Comparison of ENCODE assay signal across 15 cellular contexts in genomic region chr20:8357703-8358102, GRCh38.
DNase-seq lines count a peak whose midpoint lies in the region; ATAC-seq, FAIRE-seq and TF ChIP-seq lines count a peak whose summit lies in the region.
"Had no signal": no experiment of that assay in that cellular context is flagged by ENCODE, and none has a peak within 500 bp of the region (broad histone marks: within the 10 kb centered on the region; RNA-seq: fewer than 3 reads in every experiment).

No MANE protein-coding gene starts in this region.

- no peak for TF ChIP-seq EP300 in H1 (IDR thresholded peaks at IDR 0.05; ENCODE audit: borderline replicate concordance in 1 of 2, low read depth in 2 of 2, low read length in 2 of 2)
- TF ChIP-seq EP300 in suprapubic skin (IDR thresholded peaks at IDR 0.05): no peak

- H3K27me3 ChIP-seq in H1 (replicated peaks in 1 of 4; ENCODE audit: control insufficient read depth in 3 of 4, extremely low read depth in 1 of 4, insufficient read depth in 3 of 4, low read length in 3 of 4) (no peaks in the 10 kb centered on the region), mesendoderm (ENCODE audit: insufficient read depth, low read length, poor library complexity) (no peaks in the 10 kb centered on the region), suprapubic skin (no peaks in the 10 kb centered on the region)

- no peaks in the 10 kb centered on the region for H3K36me3 Mint-ChIP-seq in activated CD8-positive, alpha-beta T cell treated with anti-CD3 and anti-CD28 coated beads for 36 hours (ENCODE audit: low read depth)
- H3K36me3 Mint-ChIP-seq: CD8-positive, alpha-beta T cell had no signal

- H3K79me2 ChIP-seq in H1 (ENCODE audit: control insufficient read depth in 1 of 2, insufficient read depth in 2 of 2, low read length in 2 of 2) (no peaks in the 10 kb centered on the region), mesendoderm (ENCODE audit: control insufficient read depth, insufficient read depth, low read length) (no peaks in the 10 kb centered on the region)

- H4K8ac ChIP-seq in H1 (ENCODE audit: extremely low read depth, insufficient read depth, low read length): peak overlapping the region; percentile 84; the same call in 1 of the 2 replicates
- H4K8ac ChIP-seq in mesendoderm (ENCODE audit: low read depth, low read length): no peak overlapping the region

- H3K9me3 ChIP-seq in H1 (ENCODE audit: insufficient read depth in 2 of 2, low read depth in 1 of 2, low read length in 1 of 2) (no peaks in the 10 kb centered on the region), suprapubic skin (no peaks in the 10 kb centered on the region)

- DNase-seq in astrocyte of the spinal cord (ENCODE audit: low read depth, low spot score): peak; percentile 5
- DNase-seq in H1 (ENCODE audit: low read depth in 1 of 2, low spot score in 2 of 2): no peak
- DNase-seq in mesendoderm: no peak
- DNase-seq in suprapubic skin (ENCODE audit: low spot score in 2 of 2): no peak
- DNase-seq in caudate nucleus (lab: John Stamatoyannopoulos, UW): no peak
- no peak for DNase-seq in activated CD8-positive, alpha-beta T cell treated with anti-CD3 and anti-CD28 coated beads for 36 hours
- DNase-seq: CD8-positive, alpha-beta T cell; COR-L47; GF-D8; HCEC 1CT; HFFc6 had no signal

- TF ChIP-seq CTCF in astrocyte of the spinal cord (IDR thresholded peaks at IDR 0.05; ENCODE audit: low read depth, low read length): no peak
- TF ChIP-seq CTCF in H1 (IDR thresholded peaks at IDR 0.05; ENCODE audit: control extremely low read depth in 1 of 3, insufficient read depth in 1 of 3, low read depth in 1 of 3, low read length in 3 of 3): no peak
- no peak for TF ChIP-seq CTCF in suprapubic skin (IDR thresholded peaks at IDR 0.05)
- no peak for TF ChIP-seq CTCF in activated CD8-positive, alpha-beta T cell treated with anti-CD3 and anti-CD28 coated beads for 36 hours (IDR thresholded peaks at IDR 0.05)

- H2BK12ac ChIP-seq in H1 (ENCODE audit: low read depth, low read length): no peak overlapping the region

- no peak for TF ChIP-seq POLR2A in H1 (IDR thresholded peaks at IDR 0.05; ENCODE audit: control extremely low read depth in 1 of 2, low read depth in 2 of 2, low read length in 2 of 2)
- TF ChIP-seq POLR2A in suprapubic skin (IDR thresholded peaks at IDR 0.05): no peak

- no peak for ATAC-seq in activated CD8-positive, alpha-beta T cell treated with anti-CD3 and anti-CD28 coated beads for 36 hours
- no peak for ATAC-seq in HG03108 (IDR thresholded peaks at IDR 0.05; ENCODE audit: unreplicated experiment)
- ATAC-seq: CD8-positive, alpha-beta T cell had no signal

- H2BK20ac ChIP-seq in H1 (ENCODE audit: low read length): no peak overlapping the region

- POLR2A ChIA-PET in H1 (lab: Charles Lee; ENCODE audit: partially characterized antibody): no interaction called here
- POLR2A ChIA-PET in activated CD8-positive, alpha-beta T cell treated with anti-CD3 and anti-CD28 coated beads for 36 hours (lab: Charles Lee): no interaction called here

- H4K5ac ChIP-seq in H1 (ENCODE audit: insufficient read length, low read depth, low read length) (no peak overlapping the region), mesendoderm (ENCODE audit: low read length) (no peak overlapping the region)

- H2BK15ac ChIP-seq in H1 (ENCODE audit: low read length): no peak overlapping the region
- H2BK15ac ChIP-seq in mesendoderm (replicated peaks; ENCODE audit: low read depth): no peak overlapping the region

- no peaks in the 10 kb centered on the region for H3K27me3 Mint-ChIP-seq in activated CD8-positive, alpha-beta T cell treated with anti-CD3 and anti-CD28 coated beads for 36 hours

- no peak overlapping the region for H3K4me3 ChIP-seq in astrocyte of the spinal cord (ENCODE audit: low read depth, low read length)
- no peak overlapping the region for H3K4me3 ChIP-seq in H1 (ENCODE audit: extremely low read depth in 1 of 4, insufficient read depth in 2 of 4, low read depth in 3 of 4, low read length in 4 of 4)
- no peak overlapping the region for H3K4me3 ChIP-seq in mesendoderm (ENCODE audit: low read length)
- H3K4me3 ChIP-seq in suprapubic skin: no peak overlapping the region

- H2BK5ac ChIP-seq in H1 (ENCODE audit: low read depth, low read length) (no peak overlapping the region), mesendoderm (ENCODE audit: low read length) (no peak overlapping the region)

- H3K36me3 ChIP-seq in H1 (ENCODE audit: control insufficient read depth in 2 of 4, insufficient read depth in 4 of 4, low read length in 3 of 4): no peaks in the 10 kb centered on the region; a peak in 1 of 8 replicates
- H3K36me3 ChIP-seq in mesendoderm (ENCODE audit: control insufficient read depth, insufficient read depth, low read length): no peaks in the 10 kb centered on the region
- no peaks in the 10 kb centered on the region for H3K36me3 ChIP-seq in suprapubic skin

- CTCF ChIA-PET in H1 (lab: Charles Lee; ENCODE audit: partially characterized antibody): interaction anchor here (1.4 kb wide), 1 partner anchor 52 kb away, joined by 3 read pairs; no protein-coding TSS in a partner anchor
- CTCF ChIA-PET in activated CD8-positive, alpha-beta T cell treated with anti-CD3 and anti-CD28 coated beads for 36 hours (lab: Charles Lee): no interaction called here

- intact Hi-C loops in activated CD8-positive, alpha-beta T cell treated with anti-CD3 and anti-CD28 coated beads for 36 hours (cut with micrococcal nuclease): no loop called here

- no peaks in the 10 kb centered on the region for H3K23me2 ChIP-seq in H1 (ENCODE audit: low read depth, low read length)

- no peak for TF ChIP-seq RAD21 in H1 (IDR thresholded peaks at IDR 0.05 in 1 of 2, conservative IDR thresholded peaks at IDR 0.05 in 1 of 2; ENCODE audit: low read depth in 2 of 2, low read length in 2 of 2)

- no peak overlapping the region for H3K4me3 Mint-ChIP-seq in activated CD8-positive, alpha-beta T cell treated with anti-CD3 and anti-CD28 coated beads for 36 hours
- H3K4me3 Mint-ChIP-seq: CD14-positive monocyte; CD8-positive, alpha-beta T cell; HFFc6 had no signal

- H3K4me1 ChIP-seq in H1 (replicated peaks in 1 of 4; ENCODE audit: control insufficient read depth in 3 of 4, insufficient read depth in 4 of 4, low read length in 3 of 4) (peaks cover 0 to 7% (median 1%) of the 10 kb centered on the region in 4 experiments; a peak in 3 of 7 replicates), mesendoderm (ENCODE audit: control insufficient read depth, low read depth, low read length) (peaks cover 10% of the 10 kb centered on the region), suprapubic skin (peaks cover 22% of the 10 kb centered on the region)

- no peak overlapping the region for H3K4me2 ChIP-seq in H1 (ENCODE audit: insufficient read depth in 1 of 2, low read depth in 2 of 2, low read length in 2 of 2)
- no peak overlapping the region for H3K4me2 ChIP-seq in mesendoderm (ENCODE audit: low read length)

- in situ Hi-C loops in astrocyte of the spinal cord (cut with HindIII; ENCODE audit: low sequenced_read_pairs): no loop called here

- FAIRE-seq in H1 (lab: Jason Lieb, UNC): no peak
- FAIRE-seq: GM19239 had no signal

- H3K9me3 Mint-ChIP-seq in activated CD8-positive, alpha-beta T cell treated with anti-CD3 and anti-CD28 coated beads for 36 hours: no peaks in the 10 kb centered on the region
- H3K9me3 Mint-ChIP-seq: CD8-positive, alpha-beta T cell; HFFc6 had no signal

- H3K18ac ChIP-seq in H1 (ENCODE audit: extremely low read depth, low read length) (no peak overlapping the region), mesendoderm (ENCODE audit: low read length) (no peak overlapping the region)

- H3K4ac ChIP-seq in H1 (replicated peaks; ENCODE audit: insufficient read length, low read depth, low read length) (no peak overlapping the region), mesendoderm (ENCODE audit: low read depth, low read length) (peak overlapping the region; percentile 26)

- H4K91ac ChIP-seq in H1 (replicated peaks; ENCODE audit: insufficient read length, low read length): no peak overlapping the region

- H3K14ac ChIP-seq in H1 (ENCODE audit: insufficient read length): no peak overlapping the region

- 97% methylated on average over 2 of the region's 2 CpGs; no CpG with 5 or more reads in 1 of the 2 experiments for WGBS in H1 (ENCODE audit: extremely low coverage in 1 of 2, insufficient coverage in 1 of 2, insufficient read length in 1 of 2, insufficient replicate concordance in 2 of 2, low coverage in 1 of 2, low lambda C conversion rate in 2 of 2, missing lambda C conversion rate in 1 of 2), 2 experiments
- no CpG with 5 or more reads among the region's 2 CpGs for WGBS in mesendoderm (ENCODE audit: extremely low coverage, insufficient coverage, low lambda C conversion rate)
- 50% methylated on average over 2 of the region's 2 CpGs for WGBS in suprapubic skin

- H2BK120ac ChIP-seq in H1 (replicated peaks; ENCODE audit: low read depth, low read length): no peak overlapping the region
- no peak overlapping the region for H2BK120ac ChIP-seq in mesendoderm (ENCODE audit: low read depth, low read length)

- no peak overlapping the region for H3K27ac ChIP-seq in H1 (ENCODE audit: low read depth, low read length)
- H3K27ac ChIP-seq in mesendoderm (ENCODE audit: low read depth, low read length): no peak overlapping the region
- H3K27ac ChIP-seq in suprapubic skin: peak overlapping the region; percentile 18
- no peak overlapping the region for H3K27ac ChIP-seq in caudate nucleus (ENCODE audit: low read depth, low read length)
- H3K27ac ChIP-seq: HL-60 had no signal

- H2AK5ac ChIP-seq in H1 (ENCODE audit: low read depth, low read length): no peak overlapping the region
- H2AK5ac ChIP-seq in mesendoderm (ENCODE audit: low read length): no peak overlapping the region

- no peaks in the 10 kb centered on the region for H4K20me1 ChIP-seq in H1 (replicated peaks in 1 of 2; ENCODE audit: control insufficient read depth in 1 of 2, insufficient read depth in 2 of 2, low read length in 2 of 2)

- no peak overlapping the region for H3K27ac Mint-ChIP-seq in activated CD8-positive, alpha-beta T cell treated with anti-CD3 and anti-CD28 coated beads for 36 hours
- H3K27ac Mint-ChIP-seq: CD8-positive, alpha-beta T cell; HFFc6 had no signal

- H3K79me1 ChIP-seq in H1 (ENCODE audit: low read depth, low read length) (no peaks in the 10 kb centered on the region), mesendoderm (ENCODE audit: low read length) (no peaks in the 10 kb centered on the region)

- H3K9ac ChIP-seq in H1 (replicated peaks in 1 of 4; ENCODE audit: extremely low read depth in 1 of 4, low read depth in 3 of 4, low read length in 3 of 4) (no peak overlapping the region), mesendoderm (ENCODE audit: low read length) (no peak overlapping the region)

- H2AFZ ChIP-seq in H1 (ENCODE audit: low read length): no peak overlapping the region

- peaks cover 9% of the 10 kb centered on the region for H3K4me1 Mint-ChIP-seq in activated CD8-positive, alpha-beta T cell treated with anti-CD3 and anti-CD28 coated beads for 36 hours (ENCODE audit: low read depth)

- H3K56ac ChIP-seq in H1 (replicated peaks; ENCODE audit: insufficient read length, low read depth, low read length) (no peak overlapping the region), mesendoderm (ENCODE audit: low read length) (no peak overlapping the region)

- H3K23ac ChIP-seq in H1 (ENCODE audit: insufficient read length): no peak overlapping the region
- no peak overlapping the region for H3K23ac ChIP-seq in mesendoderm (ENCODE audit: low read length)

TF ChIP-seq in H1, 55 proteins besides CTCF, POLR2A, EP300 and RAD21 (continues in another document):
- no peak for TF ChIP-seq RFX5 (IDR thresholded peaks at IDR 0.05; ENCODE audit: borderline replicate concordance, low read depth, low read length)
